8 cellular contexts compared by ENCODE assay signal in the genomic region with DNA sequence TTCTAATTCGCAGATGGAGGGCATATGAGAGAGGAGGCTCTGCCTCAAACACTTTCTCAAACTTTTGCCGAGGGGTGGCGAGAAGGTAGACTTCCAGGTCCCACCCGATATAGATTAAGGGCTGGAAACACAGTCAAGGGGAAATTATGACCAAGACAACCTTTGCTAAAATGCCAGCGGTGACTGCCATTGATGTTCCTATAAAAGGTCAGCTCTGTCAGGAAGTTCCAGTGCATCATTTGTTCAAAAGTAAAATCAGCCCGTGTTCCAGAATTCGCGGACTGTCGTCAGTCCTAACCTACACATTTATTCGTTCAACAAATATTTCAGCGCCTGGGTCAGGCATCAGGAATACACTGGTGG. TPM values are rescaled to one million over a fixed set of nuclear protein-coding genes. Genes with fewer than 3 reads are reported as not detected.
DNase-seq lines count a peak whose midpoint lies in the region; ATAC-seq and TF ChIP-seq lines count a peak whose summit lies in the region.

No MANE protein-coding gene starts in this region.

- TF ChIP-seq CTCF in GM12865 (IDR thresholded peaks at IDR 0.05; ENCODE audit: insufficient read depth, low read depth, low read length, missing control alignments) (no peak), OCI-LY1 (IDR thresholded peaks at IDR 0.05; ENCODE audit: low read length) (no peak)

- peaks cover 40% of the 10 kb centered on the region for H3K79me2 ChIP-seq in OCI-LY1 (ENCODE audit: insufficient read depth, low read length)

- peak overlapping the region; percentile 88 for H3K9ac ChIP-seq in OCI-LY1 (ENCODE audit: low read length)

- no peaks in the 10 kb centered on the region for H3K27me3 Mint-ChIP-seq in dendritic cell treated with granulocyte-macrophage colony-stimulating factor and Interleukin-4, amounts not matched to agents 40 ng/mL and 50 ng/mL, for 4 days
- H3K27me3 Mint-ChIP-seq in naive thymus-derived CD4-positive, alpha-beta T cell: peaks cover 0 to 16% (median 4%) of the 10 kb centered on the region in 5 donors

- no peaks in the 10 kb centered on the region for H3K9me3 ChIP-seq in OCI-LY1 (ENCODE audit: low read length)
- H3K9me3 ChIP-seq in naive thymus-derived CD4-positive, alpha-beta T cell (ENCODE audit: control insufficient read depth in 2 of 3, low read length in 3 of 3): no peaks in the 10 kb centered on the region

- peak overlapping the region; percentile 97 for H3K27ac Mint-ChIP-seq in dendritic cell treated with granulocyte-macrophage colony-stimulating factor and Interleukin-4, amounts not matched to agents 40 ng/mL and 50 ng/mL, for 4 days
- peak overlapping the region; percentile 83 to 100 (median 97) for H3K27ac Mint-ChIP-seq in naive thymus-derived CD4-positive, alpha-beta T cell

- peak overlapping the region; percentile 97 for H3K4me3 Mint-ChIP-seq in dendritic cell treated with granulocyte-macrophage colony-stimulating factor and Interleukin-4, amounts not matched to agents 40 ng/mL and 50 ng/mL, for 4 days
- H3K4me3 Mint-ChIP-seq in naive thymus-derived CD4-positive, alpha-beta T cell: peak overlapping the region; percentile 92 to 100 (median 98)

- H3K4me1 Mint-ChIP-seq in dendritic cell treated with granulocyte-macrophage colony-stimulating factor and Interleukin-4, amounts not matched to agents 40 ng/mL and 50 ng/mL, for 4 days (ENCODE audit: low read depth): peaks cover 52% of the 10 kb centered on the region
- peaks cover 32 to 41% (median 37%) of the 10 kb centered on the region in 7 donors for H3K4me1 Mint-ChIP-seq in naive thymus-derived CD4-positive, alpha-beta T cell

- H3K36me3 ChIP-seq in OCI-LY1 (ENCODE audit: insufficient read depth, low read length): peaks cover 22% of the 10 kb centered on the region
- H3K36me3 ChIP-seq in naive thymus-derived CD4-positive, alpha-beta T cell (ENCODE audit: control insufficient read depth in 2 of 3, insufficient read depth in 3 of 3, low read length in 3 of 3): peaks cover 0 to 6% (median 0%) of the 10 kb centered on the region in 3 experiments

- CTCF ChIA-PET in naive thymus-derived CD4-positive, alpha-beta T cell (lab: Charles Lee): no interaction called here
- CTCF ChIA-PET in HEK293T (lab: Yijun Ruan, JAX): no interaction called here

- peaks cover 51% of the 10 kb centered on the region for H3K4me1 ChIP-seq in OCI-LY1 (ENCODE audit: insufficient read depth, low read length, severe bottlenecking)
- peaks cover 31 to 40% of the 10 kb centered on the region in 2 donors for H3K4me1 ChIP-seq in naive thymus-derived CD4-positive, alpha-beta T cell (ENCODE audit: control insufficient read depth in 2 of 2, insufficient read depth in 2 of 2, low read length in 2 of 2)

- no peak overlapping the region for H3K27ac ChIP-seq in OCI-LY1 (ENCODE audit: low read depth, low read length, poor library complexity, severe bottlenecking)
- peak overlapping the region; percentile 96 for H3K27ac ChIP-seq in naive thymus-derived CD4-positive, alpha-beta T cell (ENCODE audit: low read depth, low read length)

- no peak for DNase-seq in GM12865 (ENCODE audit: low read depth)
- DNase-seq in naive thymus-derived CD4-positive, alpha-beta T cell: peak in 4 of 9 donors; percentile 10 to 17 (median 12)
- DNase-seq in COR-L47 (lab: John Stamatoyannopoulos, UW): no peak
- no peak for DNase-seq in HEK293T (ENCODE audit: extremely low spot score)

- POLR2A ChIA-PET in naive thymus-derived CD4-positive, alpha-beta T cell (lab: Charles Lee): interaction anchor here (0.5 kb wide), 1 partner anchor 458 kb away, joined by 3 read pairs; no protein-coding TSS in a partner anchor
- POLR2A ChIA-PET in HEK293T (lab: Yijun Ruan, JAX): interaction anchor here (1.2 kb wide), 1 partner anchor 9 kb away, joined by 3 read pairs; no protein-coding TSS in a partner anchor

- no peaks in the 10 kb centered on the region for H3K27me3 ChIP-seq in OCI-LY1 (ENCODE audit: insufficient read depth, low read length)
- H3K27me3 ChIP-seq in naive thymus-derived CD4-positive, alpha-beta T cell (ENCODE audit: control insufficient read depth in 2 of 2, insufficient read depth in 2 of 2, low read length in 2 of 2): no peaks in the 10 kb centered on the region

- no peaks in the 10 kb centered on the region for H3K9me3 Mint-ChIP-seq in dendritic cell treated with granulocyte-macrophage colony-stimulating factor and Interleukin-4, amounts not matched to agents 40 ng/mL and 50 ng/mL, for 4 days
- peaks cover 0 to 2% (median 0%) of the 10 kb centered on the region in 11 donors for H3K9me3 Mint-ChIP-seq in naive thymus-derived CD4-positive, alpha-beta T cell

- no peaks in the 10 kb centered on the region for H4K20me1 ChIP-seq in OCI-LY1 (ENCODE audit: insufficient read depth, low read length)

- intact Hi-C loops in dendritic cell treated with granulocyte-macrophage colony-stimulating factor and Interleukin-4, amounts not matched to agents 40 ng/mL and 50 ng/mL, for 4 days (cut with micrococcal nuclease): loop anchor here (10.0 kb wide), 2 partner anchors 967 to 1347 kb away; a partner anchor contains a TSS
- intact Hi-C loops in naive thymus-derived CD4-positive, alpha-beta T cell (cut with micrococcal nuclease): loop anchor here (5.0 to 10.0 kb wide), 3 partner anchors 296 to 1347 kb away; a partner anchor contains a TSS

- H3F3A ChIP-seq in OCI-LY1 (ENCODE audit: insufficient read depth, low read length): no peaks in the 10 kb centered on the region; the same call in 1 of the 2 replicates

- no peak for ATAC-seq in naive thymus-derived CD4-positive, alpha-beta T cell
- ATAC-seq in GM21367 (IDR thresholded peaks at IDR 0.05; ENCODE audit: unreplicated experiment) (no peak), GM19463 (IDR thresholded peaks at IDR 0.05; ENCODE audit: unreplicated experiment) (no peak)

- peak overlapping the region; percentile 97 for H3K4me2 ChIP-seq in OCI-LY1 (ENCODE audit: low read length)

- H3K4me3 ChIP-seq in GM12865 (ENCODE audit: low read depth, low read length): peak overlapping the region; percentile 92
- peak overlapping the region; percentile 83 for H3K4me3 ChIP-seq in OCI-LY1 (ENCODE audit: low read depth, low read length, poor library complexity, severe bottlenecking)
- H3K4me3 ChIP-seq in naive thymus-derived CD4-positive, alpha-beta T cell (ENCODE audit: low read length): peak overlapping the region; percentile 87

- H3K36me3 Mint-ChIP-seq in dendritic cell treated with granulocyte-macrophage colony-stimulating factor and Interleukin-4, amounts not matched to agents 40 ng/mL and 50 ng/mL, for 4 days (ENCODE audit: low read depth): peaks cover 41% of the 10 kb centered on the region
- peaks cover 0 to 8% (median 6%) of the 10 kb centered on the region in 5 donors for H3K36me3 Mint-ChIP-seq in naive thymus-derived CD4-positive, alpha-beta T cell

- H3K9me2 ChIP-seq in OCI-LY1 (ENCODE audit: low read depth, low read length): no peaks in the 10 kb centered on the region

- H2AFZ ChIP-seq in OCI-LY1 (ENCODE audit: low read length): no peak overlapping the region

TF ChIP-seq in HEK293T, 16 proteins besides CTCF, POLR2A, EP300 and RAD21:
- no peak for TF ChIP-seq L3MBTL2 (conservative IDR thresholded peaks at IDR 0.05)
- TF ChIP-seq ARNT (IDR thresholded peaks at IDR 0.05): no peak
- no peak for TF ChIP-seq SUZ12 (IDR thresholded peaks at IDR 0.05)
- TF ChIP-seq ZNF384 (IDR thresholded peaks at IDR 0.05): no peak
- TF ChIP-seq CTBP1 (IDR thresholded peaks at IDR 0.05; ENCODE audit: borderline replicate concordance): no peak
- TF ChIP-seq, protein P1, sequence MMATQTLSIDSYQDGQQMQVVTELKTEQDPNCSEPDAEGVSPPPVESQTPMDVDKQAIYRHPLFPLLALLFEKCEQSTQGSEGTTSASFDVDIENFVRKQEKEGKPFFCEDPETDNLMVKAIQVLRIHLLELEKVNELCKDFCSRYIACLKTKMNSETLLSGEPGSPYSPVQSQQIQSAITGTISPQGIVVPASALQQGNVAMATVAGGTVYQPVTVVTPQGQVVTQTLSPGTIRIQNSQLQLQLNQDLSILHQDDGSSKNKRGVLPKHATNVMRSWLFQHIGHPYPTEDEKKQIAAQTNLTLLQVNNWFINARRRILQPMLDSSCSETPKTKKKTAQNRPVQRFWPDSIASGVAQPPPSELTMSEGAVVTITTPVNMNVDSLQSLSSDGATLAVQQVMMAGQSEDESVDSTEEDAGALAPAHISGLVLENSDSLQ (IDR thresholded peaks at IDR 0.05): no peak
- TF ChIP-seq FOXA1 (IDR thresholded peaks at IDR 0.05): no peak
- no peak for TF ChIP-seq SP1 (IDR thresholded peaks at IDR 0.05)
- TF ChIP-seq FOXK2 (IDR thresholded peaks at IDR 0.05): no peak
- no peak for TF ChIP-seq LEF1 (IDR thresholded peaks at IDR 0.05; ENCODE audit: borderline replicate concordance)
- TF ChIP-seq NFRKB (IDR thresholded peaks at IDR 0.05): no peak
- TF ChIP-seq BHLHE40 (IDR thresholded peaks at IDR 0.05; ENCODE audit: borderline replicate concordance): no peak
- TF ChIP-seq HDGF (IDR thresholded peaks at IDR 0.05; ENCODE audit: borderline replicate concordance): no peak
- TF ChIP-seq ELF4 (IDR thresholded peaks at IDR 0.05): no peak

RNA-seq across cellular contexts. Expression of a gene that starts 0.8 kb away (rescaled TPM):
- 100 to 1,000 TPM; 158 to 256 (median 177) TPM for total RNA-seq in naive thymus-derived CD4-positive, alpha-beta T cell
- 10 to 100 TPM; 58.2 to 72.2 TPM for polyA plus RNA-seq in naive thymus-derived CD4-positive, alpha-beta T cell
